ENCODE assay signal across 8 cellular contexts in genomic region chr5:171418982-171419662, GRCh38. TPM values are rescaled to one million over a fixed set of nuclear protein-coding genes. Genes with fewer than 3 reads are reported as not detected.
DNase-seq lines count a peak whose midpoint lies in the region; ATAC-seq and TF ChIP-seq lines count a peak whose summit lies in the region.

Gene FGF18, plus strand, starts transcription at chr5:171419647. Its CDS starts 553 bp downstream, at chr5:171420200.

- H3K9ac ChIP-seq in DND-41 (ENCODE audit: low read depth, low read length), result no peak within 1 kb of the TSS
- peak within 1 kb of the TSS; percentile 54 for H3K9ac ChIP-seq in neural cell (ENCODE audit: low read length)

- peak; percentile 73 for ATAC-seq in DND-41 (ENCODE audit: insufficient read depth, low read depth)
- ATAC-seq in GM21717 (IDR thresholded peaks at IDR 0.05; ENCODE audit: unreplicated experiment), result peak; percentile 45
- no peak for ATAC-seq in HG03039 (IDR thresholded peaks at IDR 0.05; ENCODE audit: unreplicated experiment)

- peak; percentile 74 for DNase-seq in DND-41
- DNase-seq in NCI-H1105 treated with DMSO at 0.1 percent for 48 hours (lab: John Stamatoyannopoulos, UW), result peak; percentile 40
- peak; percentile 62 for DNase-seq in activated CD8-positive, alpha-beta memory T cell treated with anti-CD3 and anti-CD28 coated beads, Interleukin-2, amount 50 U/mL, for 48 hours
- DNase-seq in fibroblast of the aortic adventitia (ENCODE audit: low read depth), result peak; percentile 51
- no peak for DNase-seq in pons (ENCODE audit: low spot score)

- H3K4me3 ChIP-seq in DND-41 (ENCODE audit: low read depth in 1 of 2, low read length in 2 of 2), result peak within 1 kb of the TSS in 1 of 2 experiments; percentile 43; a peak in 2 of 4 replicates
- H3K4me3 ChIP-seq in fibroblast of the aortic adventitia (ENCODE audit: low read depth, low read length), result peak within 1 kb of the TSS; percentile 49
- peak within 1 kb of the TSS; percentile 74 for H3K4me3 ChIP-seq in neural cell (ENCODE audit: low read length)

- peaks cover 13% of the 10 kb centered on the region for H3K4me1 ChIP-seq in DND-41 (ENCODE audit: insufficient read depth, low read length)

- TF ChIP-seq RAD21 in neural cell (conservative IDR thresholded peaks at IDR 0.05), result no peak

- H3K27ac ChIP-seq in DND-41 (ENCODE audit: low read length) (no peak within 1 kb of the TSS), neural cell (ENCODE audit: low read length) (no peak within 1 kb of the TSS)

- H3K9me3 ChIP-seq in DND-41 (ENCODE audit: insufficient read depth, low read length, severe bottlenecking) (no peaks in the 10 kb centered on the region), neural cell (ENCODE audit: low read length) (no peaks in the 10 kb centered on the region)

- no peaks in the 10 kb centered on the region for H3F3A ChIP-seq in neural cell (ENCODE audit: insufficient read depth, low read length, poor library complexity, severe bottlenecking)

- no peaks in the 10 kb centered on the region for H3K9me2 ChIP-seq in neural cell (ENCODE audit: insufficient read depth, low read length)

- no peaks in the 10 kb centered on the region for H3K27me3 ChIP-seq in DND-41 (ENCODE audit: insufficient read depth, low read length, poor library complexity)
- H3K27me3 ChIP-seq in neural cell (ENCODE audit: insufficient read depth, low read depth, low read length), result peaks cover 31% of the 10 kb centered on the region

- H3K79me2 ChIP-seq in DND-41 (ENCODE audit: insufficient read depth, low read length) (no peaks in the 10 kb centered on the region), neural cell (replicated peaks; ENCODE audit: insufficient read depth, low read length) (no peaks in the 10 kb centered on the region)

- H4K20me1 ChIP-seq in DND-41 (ENCODE audit: insufficient read depth, low read length) (peaks cover 35% of the 10 kb centered on the region), neural cell (ENCODE audit: insufficient read depth) (no peaks in the 10 kb centered on the region)

- H2AFZ ChIP-seq in DND-41 (ENCODE audit: low read depth, low read length) (no peak within 1 kb of the TSS), neural cell (ENCODE audit: low read depth, low read length) (peak within 1 kb of the TSS; percentile 1)

- TF ChIP-seq EP300 in neural cell (conservative IDR thresholded peaks at IDR 0.05; ENCODE audit: poor library complexity, severe bottlenecking), result no peak

- peaks cover 5% of the 10 kb centered on the region; the same call in 1 of the 2 replicates for H3K36me3 ChIP-seq in DND-41 (ENCODE audit: insufficient read depth, low read length)
- H3K36me3 ChIP-seq in neural cell (ENCODE audit: insufficient read depth, low read length), result no peaks in the 10 kb centered on the region

- TF ChIP-seq CTCF in DND-41 (IDR thresholded peaks at IDR 0.05; ENCODE audit: borderline replicate concordance, extremely low read depth, low read length, poor library complexity, severe bottlenecking) (no peak), fibroblast of the aortic adventitia (IDR thresholded peaks at IDR 0.05; ENCODE audit: insufficient read depth, low read length) (no peak), neural cell (IDR thresholded peaks at IDR 0.05; ENCODE audit: poor library complexity, severe bottlenecking) (no peak)

- H3K4me2 ChIP-seq in DND-41 (ENCODE audit: insufficient read depth, low read length), result peak within 1 kb of the TSS; percentile 65
- peak within 1 kb of the TSS; percentile 70 for H3K4me2 ChIP-seq in neural cell (ENCODE audit: low read length)

TF ChIP-seq in neural cell, 6 proteins besides CTCF, POLR2A, EP300 and RAD21:
- TF ChIP-seq EZH2 (IDR thresholded peaks at IDR 0.05; ENCODE audit: borderline replicate concordance, insufficient read depth, low read length, poor library complexity, severe bottlenecking) (no peak), SMC3 (conservative IDR thresholded peaks at IDR 0.05; ENCODE audit: poor library complexity) (peak; percentile 64), REST (IDR thresholded peaks at IDR 0.05; ENCODE audit: borderline replicate concordance) (no peak), TAF1 (IDR thresholded peaks at IDR 0.05; ENCODE audit: low read depth) (no peak), MXI1 (conservative IDR thresholded peaks at IDR 0.05; ENCODE audit: poor library complexity, severe bottlenecking) (peak; percentile 6), POLR2AphosphoS5 (IDR thresholded peaks at IDR 0.05) (no peak)

RNA-seq across cellular contexts. Expression of gene FGF18, which starts in this region (rescaled TPM):
- total RNA-seq in fibroblast of the aortic adventitia (ENCODE audit: low replicate concordance), result 0.54 TPM in 1 of 2 replicates, not detected in the other
- 1.2 TPM in 1 of 2 replicates, not detected in the other for polyA plus RNA-seq in neural cell
- polyA minus RNA-seq in neural cell, result 0.49 TPM in 1 of 2 replicates, not detected in the other

Comparison
In these comparisons a context has a peak if more than half of its experiments do, and no peak if none do; other contexts are left out.
1. Peak in DNase-seq and H3K4me3 ChIP-seq in fibroblast of the aortic adventitia; RNA of the gene not detected or under 1 TPM.